9 cellular contexts compared by ENCODE assay signal in genomic region chr11:69292221-69292648, GRCh38. TPM values are rescaled to one million over a fixed set of nuclear protein-coding genes. Genes with fewer than 3 reads are reported as not detected.
A peak's percentile ranks its signal among the peaks of the same experiment; 100 is the strongest.
DNase-seq lines count a peak whose midpoint lies in the region; ATAC-seq, FAIRE-seq and TF ChIP-seq lines count a peak whose summit lies in the region.
"Had no signal": no experiment of that assay in that cellular context is flagged by ENCODE, and none has a peak within 500 bp of the region (broad histone marks: within the 10 kb centered on the region; RNA-seq: fewer than 3 reads in every experiment).

No MANE protein-coding gene starts in this region.

- no peaks in the 10 kb centered on the region for H3K23me2 ChIP-seq in H9 (ENCODE audit: insufficient read length, low read depth, low read length, poor library complexity, severe bottlenecking)

- no peak overlapping the region for H4K8ac ChIP-seq in H9 (replicated peaks; ENCODE audit: insufficient read length, low read depth, low read length)

- TF ChIP-seq EP300 in A549 (IDR thresholded peaks at IDR 0.05) (no peak), esophagus muscularis mucosa (IDR thresholded peaks at IDR 0.05) (no peak)

- H4K20me1 ChIP-seq in H9 (ENCODE audit: control insufficient read depth, insufficient read depth, insufficient read length) = no peaks in the 10 kb centered on the region

- H3K4me3 Mint-ChIP-seq in H9 = no peak overlapping the region
- H3K4me3 Mint-ChIP-seq: stimulated activated naive CD8-positive, alpha-beta T cell treated with anti-CD3 and anti-CD28 coated beads, Interleukin-15, Interleukin-2, amounts not matched to agents 100 ng/mL and 50 ng/mL, for 24 hours had no signal

- H3K36me3 ChIP-seq in esophagus muscularis mucosa = no peaks in the 10 kb centered on the region

- no peak overlapping the region for H3K27ac Mint-ChIP-seq in H9
- H3K27ac Mint-ChIP-seq: stimulated activated naive CD8-positive, alpha-beta T cell treated with anti-CD3 and anti-CD28 coated beads, Interleukin-15, Interleukin-2, amounts not matched to agents 100 ng/mL and 50 ng/mL, for 24 hours had no signal

- H3K27ac ChIP-seq in A549 (peak overlapping the region; percentile 93 to 98; a peak in 4 of 6 replicates), H9 (ENCODE audit: insufficient read length, low read depth, low read length) (no peak overlapping the region), esophagus muscularis mucosa (replicated peaks in 1 of 4) (no peak overlapping the region)

- H3K79me2 ChIP-seq in H9 (ENCODE audit: insufficient read depth, low read length) = no peaks in the 10 kb centered on the region

- no peak overlapping the region for H2BK12ac ChIP-seq in H9 (ENCODE audit: insufficient read length, low read depth, low read length)

- H2BK5ac ChIP-seq in H9 (ENCODE audit: insufficient read length, low read length) = no peak overlapping the region

- H4K91ac ChIP-seq in H9 (ENCODE audit: insufficient read length, low read depth, low read length) = no peak overlapping the region

- H3K27me3 Mint-ChIP-seq in H9 (ENCODE audit: low read depth) = peaks cover 4% of the 10 kb centered on the region
- H3K27me3 Mint-ChIP-seq: stimulated activated naive CD8-positive, alpha-beta T cell treated with anti-CD3 and anti-CD28 coated beads, Interleukin-15, Interleukin-2, amounts not matched to agents 100 ng/mL and 50 ng/mL, for 24 hours had no signal

- H3K56ac ChIP-seq in H9 (ENCODE audit: insufficient read length, low read depth, low read length) = no peak overlapping the region

- WGBS in A549 (ENCODE audit: missing lambda C conversion rate) = 25% methylated on average over 6 of the region's 8 CpGs
- whole genome bisulfite sequencing in H9 (ENCODE audit: extremely low coverage, insufficient read length, low lambda C conversion rate) = no CpG with 5 or more reads among the region's 8 CpGs
- 30% methylated on average over 8 of the region's 8 CpGs for WGBS in esophagus muscularis mucosa

- no peak for TF ChIP-seq POLR2A in A549 (IDR thresholded peaks at IDR 0.05; ENCODE audit: low read length)
- no peak for TF ChIP-seq POLR2A in esophagus muscularis mucosa (IDR thresholded peaks at IDR 0.05; ENCODE audit: low read depth)

- POLR2A ChIA-PET in A549 (lab: Yijun Ruan, JAX) = interaction anchor here (9.3 kb wide), 1 partner anchor 350 kb away, joined by 188 read pairs; the partner anchor contains the start of gene CCND1

- no peak overlapping the region for H3K18ac ChIP-seq in H9 (ENCODE audit: insufficient read length, low read depth, low read length)

- CTCF ChIA-PET in A549 (lab: Yijun Ruan, JAX) = interaction anchor here (0.6 to 9.2 kb wide), 27 partner anchors 8 to 387 kb away, joined by 3 to 150 read pairs (median 3); partner anchors contain the start of gene CCND1

- peak; percentile 69 to 74 for TF ChIP-seq RAD21 in A549 (conservative IDR thresholded peaks at IDR 0.05 in 1 of 2, IDR thresholded peaks at IDR 0.05 in 1 of 2)

- no peaks in the 10 kb centered on the region for H3K9me3 Mint-ChIP-seq in H9
- H3K9me3 Mint-ChIP-seq: stimulated activated naive CD8-positive, alpha-beta T cell treated with anti-CD3 and anti-CD28 coated beads, Interleukin-15, Interleukin-2, amounts not matched to agents 100 ng/mL and 50 ng/mL, for 24 hours had no signal

- H2BK20ac ChIP-seq in H9 (ENCODE audit: low read depth, low read length, poor library complexity, severe bottlenecking) = no peak overlapping the region

- H4K5ac ChIP-seq in H9 (ENCODE audit: insufficient read length, low read depth, low read length) = no peak overlapping the region

- no peak overlapping the region for H3K23ac ChIP-seq in H9 (ENCODE audit: insufficient read length, low read depth, low read length)

- ATAC-seq in A549 (no peak), HG02610 (IDR thresholded peaks at IDR 0.05; ENCODE audit: unreplicated experiment) (no peak), HG02884 (IDR thresholded peaks at IDR 0.05; ENCODE audit: unreplicated experiment) (no peak)

- no peak overlapping the region for H3K14ac ChIP-seq in H9 (ENCODE audit: insufficient read depth, low read length)

- no peak overlapping the region for H2AFZ ChIP-seq in H9 (ENCODE audit: low read length)

- intact Hi-C loops in esophagus muscularis mucosa (cut with DNase I) = loop anchor here (5.0 to 10.0 kb wide), 2 partner anchors 153 to 350 kb away; partner anchors contain the start of gene CCND1

- H3K9me3 ChIP-seq in A549 (no peaks in the 10 kb centered on the region), H9 (ENCODE audit: control insufficient read depth, low read depth, low read length) (no peaks in the 10 kb centered on the region), esophagus muscularis mucosa (no peaks in the 10 kb centered on the region)

- H3K4me3 ChIP-seq in A549 = no peak overlapping the region
- H3K4me3 ChIP-seq in esophagus muscularis mucosa = no peak overlapping the region

- H3K9ac ChIP-seq in H9 (ENCODE audit: extremely low read depth, insufficient read length, low read length) = no peak overlapping the region

- no peak for FAIRE-seq in A549 (lab: Jason Lieb, UNC)

- H2AK5ac ChIP-seq in H9 (ENCODE audit: insufficient read length, low read length) = no peak overlapping the region

- no peak overlapping the region for H3K4ac ChIP-seq in H9 (ENCODE audit: low read depth, low read length)

- no peak overlapping the region for H2BK120ac ChIP-seq in H9 (ENCODE audit: low read depth, low read length, poor library complexity, severe bottlenecking)

- H3K4me1 ChIP-seq in A549 = peaks cover 28% of the 10 kb centered on the region
- H3K4me1 ChIP-seq in H9 (ENCODE audit: insufficient read depth, low read length) = peaks cover 7% of the 10 kb centered on the region; the same call in 1 of the 2 replicates
- H3K4me1 ChIP-seq in esophagus muscularis mucosa = peaks cover 14 to 33% (median 20%) of the 10 kb centered on the region in 4 donors

- DNase-seq in A549 (ENCODE audit: low read depth in 1 of 2, low spot score in 1 of 2) (peak in 1 of 2 experiments; percentile 34), H9 (peak; percentile 71), esophagus muscularis mucosa (ENCODE audit: extremely low spot score) (no peak), inferior parietal cortex (ENCODE audit: extremely low spot score) (no peak)
- peak; percentile 61 for DNase-seq in activated CD8-positive, alpha-beta memory T cell treated with anti-CD3 and anti-CD28 coated beads, Interleukin-2, amount 50 U/mL, for 4 hours
- peak; percentile 50 for DNase-seq in stimulated activated CD4-positive, alpha-beta T cell treated with anti-CD3 and anti-CD28 coated beads, Interleukin-1b, Interleukin-23, amount 100 ng/mL, for 4 hours (ENCODE audit: low read depth in 2 of 2)

- H3K79me1 ChIP-seq in H9 (ENCODE audit: insufficient read depth, low read depth, low read length, poor library complexity, severe bottlenecking) = no peaks in the 10 kb centered on the region

- no peak overlapping the region for H2BK15ac ChIP-seq in H9 (ENCODE audit: low read depth, low read length)

- H3K36me3 Mint-ChIP-seq in H9 (ENCODE audit: insufficient read depth in 1 of 3, low read depth in 3 of 3) = no peaks in the 10 kb centered on the region; a peak in 1 of 7 replicates

- no peaks in the 10 kb centered on the region for H3K27me3 ChIP-seq in H9 (ENCODE audit: insufficient read depth, low read length)
- peaks cover 0 to 25% (median 0%) of the 10 kb centered on the region in 4 donors for H3K27me3 ChIP-seq in esophagus muscularis mucosa

- TF ChIP-seq CTCF in A549 (IDR thresholded peaks at IDR 0.05) (peak; percentile 67), H9 (conservative IDR thresholded peaks at IDR 0.05) (peak; percentile 89), esophagus muscularis mucosa (IDR thresholded peaks at IDR 0.05) (peak; percentile 58 to 74 (median 61))

- no peak overlapping the region for H3T11ph ChIP-seq in H9 (ENCODE audit: low read length)

- no peak overlapping the region for H3K4me2 ChIP-seq in A549
- H3K4me2 ChIP-seq in H9 (ENCODE audit: insufficient read depth, insufficient read length, low read length) = no peak overlapping the region

- H3K4me1 Mint-ChIP-seq in H9 = peaks cover 16 to 19% of the 10 kb centered on the region in 2 experiments

TF ChIP-seq in A549, 52 proteins besides CTCF, POLR2A, EP300 and RAD21:
- TF ChIP-seq RFX5 (IDR thresholded peaks at IDR 0.05) (no peak), RCOR1 (IDR thresholded peaks at IDR 0.05; ENCODE audit: low read depth, low read length) (no peak), HOXA7 (CRISPR knock-in tag; IDR thresholded peaks at IDR 0.05) (no peak), KDM1A (IDR thresholded peaks at IDR 0.05; ENCODE audit: low read depth) (peak; percentile 76), SMC3 (IDR thresholded peaks at IDR 0.05) (peak; percentile 66), RARB (CRISPR knock-in tag; IDR thresholded peaks at IDR 0.05) (no peak), ELK1 (IDR thresholded peaks at IDR 0.05; ENCODE audit: low read depth, low read length) (no peak), PHF8 (IDR thresholded peaks at IDR 0.05; ENCODE audit: borderline replicate concordance, low read depth) (no peak), CHD4 (IDR thresholded peaks at IDR 0.05; ENCODE audit: borderline replicate concordance) (no peak), BHLHE40 (IDR thresholded peaks at IDR 0.05; ENCODE audit: low read depth, low read length) (no peak)

RNA-seq across cellular contexts. Expression of gene MYEOV, which starts 1.7 kb away (rescaled TPM):
- polyA plus RNA-seq in A549 (2011; rRNA removed) (102 and 111 TPM in 2 replicates), A549 (2017; fragmentation: RNase III; extraction: RNeasy Plus Mini Kit Qiagen cat#74134 plus additional on column Dnase treatment) (82.2 to 113 TPM (median 92.3 TPM) in 3 replicates)
- 109 and 120 TPM in 2 replicates for polyA plus RNA-seq in A549 (2012; cell fraction: cytosol; rRNA removed)
- 106 and 116 TPM in 2 replicates for polyA plus RNA-seq in A549 (2012; cell fraction: nucleus; rRNA removed)
- polyA minus RNA-seq in A549 (2011; rRNA and poly(A)+ RNA removed) = 164 and 190 TPM in 2 replicates
- total RNA-seq in H9 (2021) (0.15 and 0.22 TPM in 2 replicates), esophagus muscularis mucosa (not detected)

Comparison
In these comparisons a context has a peak if more than half of its experiments do, and no peak if none do; other contexts are left out.
1. DNase-seq: peak in H9 (single experiment), activated CD8-positive, alpha-beta memory T cell treated with anti-CD3 and anti-CD28 coated beads, Interleukin-2, amount 50 U/mL, for 4 hours (single experiment) and stimulated activated CD4-positive, alpha-beta T cell treated with anti-CD3 and anti-CD28 coated beads, Interleukin-1b, Interleukin-23, amount 100 ng/mL, for 4 hours (2 of 2); none in esophagus muscularis mucosa (single experiment) and inferior parietal cortex (single experiment).
2. H3K27ac ChIP-seq: peak in A549 (2 of 2); none in H9 (single experiment) and esophagus muscularis mucosa (0 of 4).
3. Peak in every context shown above with its lines, with median percentiles within 50 percentile points of each other: CTCF ChIP-seq.